8 cellular contexts compared by ENCODE assay signal in genomic region chr7:113710310-113711106, GRCh38.
DNase-seq lines count a peak whose midpoint lies in the region; ATAC-seq and TF ChIP-seq lines count a peak whose summit lies in the region.

No MANE protein-coding gene starts in this region.

- no peak overlapping the region for H3K4me3 Mint-ChIP-seq in stimulated activated naive B cell treated with anti-CD40 and anti-IgM and Interleukin-4, amounts not matched to agents 10 μg/mL and 1 μg/mL and 100 μg/mL, for 72 hours

- peak; percentile 98 for ATAC-seq in GM18519 (IDR thresholded peaks at IDR 0.05; ENCODE audit: low FRiP score, unreplicated experiment)
- peak; percentile 99 for ATAC-seq in HG02938 (IDR thresholded peaks at IDR 0.05; ENCODE audit: unreplicated experiment)
- ATAC-seq in stimulated activated naive B cell treated with anti-CD40 and anti-IgM and Interleukin-4, amounts not matched to agents 10 μg/mL and 1 μg/mL and 100 μg/mL, for 72 hours (replicated peaks): peak; percentile 82 to 83

- peak; percentile 6 for DNase-seq in NCI-H128 (lab: John Stamatoyannopoulos, UW; ENCODE audit: unreplicated experiment)
- peak; percentile 74 for DNase-seq in SK-N-DZ (ENCODE audit: low spot score)
- DNase-seq in cerebellar cortex (ENCODE audit: low spot score): peak; percentile 59
- DNase-seq in kidney tubule cell (ENCODE audit: low spot score): peak; percentile 89
- DNase-seq in stimulated activated naive B cell treated with anti-CD40 and anti-IgM and Interleukin-4, amounts not matched to agents 10 μg/mL and 1 μg/mL and 100 μg/mL, for 72 hours: peak; percentile 23

- no peaks in the 10 kb centered on the region for H3K36me3 Mint-ChIP-seq in stimulated activated naive B cell treated with anti-CD40 and anti-IgM and Interleukin-4, amounts not matched to agents 10 μg/mL and 1 μg/mL and 100 μg/mL, for 72 hours

- H3K27ac Mint-ChIP-seq in stimulated activated naive B cell treated with anti-CD40 and anti-IgM and Interleukin-4, amounts not matched to agents 10 μg/mL and 1 μg/mL and 100 μg/mL, for 72 hours: no peak overlapping the region

- H3K9me3 Mint-ChIP-seq in stimulated activated naive B cell treated with anti-CD40 and anti-IgM and Interleukin-4, amounts not matched to agents 10 μg/mL and 1 μg/mL and 100 μg/mL, for 72 hours: peaks cover 2 to 4% of the 10 kb centered on the region in 2 donors

- H3K27ac ChIP-seq in C4-2B: no peak overlapping the region

- peak; percentile 99 for TF ChIP-seq CTCF in C4-2B (conservative IDR thresholded peaks at IDR 0.05)

- H3K27me3 Mint-ChIP-seq in stimulated activated naive B cell treated with anti-CD40 and anti-IgM and Interleukin-4, amounts not matched to agents 10 μg/mL and 1 μg/mL and 100 μg/mL, for 72 hours: peaks cover 4 to 5% of the 10 kb centered on the region in 2 donors

- no peaks in the 10 kb centered on the region for H3K4me1 Mint-ChIP-seq in stimulated activated naive B cell treated with anti-CD40 and anti-IgM and Interleukin-4, amounts not matched to agents 10 μg/mL and 1 μg/mL and 100 μg/mL, for 72 hours

Comparison
In these comparisons a context has a peak if more than half of its experiments do, and no peak if none do; other contexts are left out.
1. DNase-seq: peak in every context shown above with its lines; median percentile 89 in kidney tubule cell; 74 in SK-N-DZ; 59 in cerebellar cortex; 23 in stimulated activated naive B cell treated with anti-CD40 and anti-IgM and Interleukin-4, amounts not matched to agents 10 μg/mL and 1 μg/mL and 100 μg/mL, for 72 hours; 6 in NCI-H128.